20 cellular contexts compared by ENCODE assay signal in the genomic region with DNA sequence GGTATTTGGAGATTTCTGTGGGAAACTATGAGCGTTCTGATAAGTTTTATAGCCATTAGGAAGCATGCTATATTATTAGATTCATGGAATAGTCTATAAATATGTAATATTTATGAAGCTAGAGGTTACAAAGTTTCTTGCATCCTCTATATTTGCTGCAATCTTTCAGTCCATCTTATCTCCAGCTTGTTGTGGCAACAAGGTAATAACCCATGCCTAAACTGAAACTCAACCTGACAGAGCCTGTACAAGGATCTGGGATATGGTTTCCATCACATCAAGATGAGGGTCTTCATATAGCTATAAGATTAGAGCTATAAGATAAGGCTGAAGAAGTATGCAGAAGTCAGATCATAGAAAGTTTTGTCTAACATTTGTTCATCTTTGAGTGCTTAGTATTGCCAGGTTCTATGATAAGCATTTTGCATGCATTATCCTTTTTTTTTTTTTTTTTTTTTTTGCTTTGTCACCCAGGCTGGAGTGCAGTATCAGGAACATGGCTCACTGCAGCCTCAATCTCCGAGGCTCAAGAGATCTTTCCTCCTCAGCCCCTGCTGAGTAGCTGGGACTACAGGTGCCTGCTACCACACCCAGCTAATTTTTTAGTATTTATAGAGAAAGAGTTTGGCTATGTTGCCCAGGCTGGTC. TPM values are rescaled to one million over a fixed set of nuclear protein-coding genes. Genes with fewer than 3 reads are reported as not detected.
DNase-seq lines count a peak whose midpoint lies in the region; ATAC-seq, FAIRE-seq and TF ChIP-seq lines count a peak whose summit lies in the region.
"Had no signal": no experiment of that assay in that cellular context is flagged by ENCODE, and none has a peak within 500 bp of the region (broad histone marks: within the 10 kb centered on the region; RNA-seq: fewer than 3 reads in every experiment).

No MANE protein-coding gene starts in this region.

- no peaks in the 10 kb centered on the region for H4K20me1 ChIP-seq in astrocyte (ENCODE audit: insufficient read depth, low read length)
- H4K20me1 ChIP-seq: BLaER1 had no signal

- ATAC-seq in left lobe of liver, result peak; percentile 9
- ATAC-seq in GM19395 (IDR thresholded peaks at IDR 0.05; ENCODE audit: unreplicated experiment), result no peak
- ATAC-seq: CD8-positive, alpha-beta T cell had no signal

- no peak overlapping the region for H3K27ac Mint-ChIP-seq in astrocyte (ENCODE audit: unreplicated experiment)
- H3K27ac Mint-ChIP-seq: B cell; CD4-positive, CD25-positive, alpha-beta regulatory T cell; CD8-positive, alpha-beta T cell had no signal

- no peaks in the 10 kb centered on the region for H3K36me3 Mint-ChIP-seq in astrocyte (ENCODE audit: low read depth, unreplicated experiment)
- H3K36me3 Mint-ChIP-seq: CD4-positive, CD25-positive, alpha-beta regulatory T cell; CD8-positive, alpha-beta T cell had no signal

- H3K4me2 ChIP-seq in astrocyte (ENCODE audit: low read length), result no peak overlapping the region
- H3K4me2 ChIP-seq: BLaER1 had no signal

- H3K27me3 ChIP-seq in astrocyte (ENCODE audit: insufficient read depth, low read length), result no peaks in the 10 kb centered on the region
- H3K27me3 ChIP-seq: BLaER1 had no signal

- no peaks in the 10 kb centered on the region for H3K79me2 ChIP-seq in astrocyte (ENCODE audit: insufficient read depth, low read length)

- H3K27me3 Mint-ChIP-seq in astrocyte (ENCODE audit: low read depth, unreplicated experiment), result no peaks in the 10 kb centered on the region

- H2AFZ ChIP-seq in astrocyte (ENCODE audit: low read depth, low read length), result no peak overlapping the region

- H3K4me3 Mint-ChIP-seq in astrocyte (ENCODE audit: unreplicated experiment), result no peak overlapping the region
- H3K4me3 Mint-ChIP-seq: B cell; CD4-positive, CD25-positive, alpha-beta regulatory T cell; CD8-positive, alpha-beta T cell had no signal

- DNase-seq in OCI-M1 (lab: John Stamatoyannopoulos, UW), result peak; percentile 24
- no peak for DNase-seq in astrocyte (ENCODE audit: low read depth)
- no peak for DNase-seq in left lobe of liver (ENCODE audit: low spot score)
- no peak for DNase-seq in kidney tubule cell (ENCODE audit: low spot score)
- no peak for DNase-seq in NCI-H748 treated with DMSO at 0.1 percent for 48 hours (lab: John Stamatoyannopoulos, UW)
- DNase-seq: Caco-2; CD4-positive, CD25-positive, alpha-beta regulatory T cell; CD8-positive, alpha-beta T cell; DMS153; DND-41; GOT3; H7; HCEC 1CT had no signal

- FAIRE-seq in astrocyte (lab: Jason Lieb, UNC), result peak; percentile 50
- FAIRE-seq: G401.6, GM12892 had no signal

- no peak overlapping the region for H3K27ac ChIP-seq in astrocyte (ENCODE audit: low read depth, low read length)
- H3K27ac ChIP-seq: BLaER1, C4-2B had no signal

- H3K36me3 ChIP-seq in astrocyte (ENCODE audit: insufficient read depth, low read length), result no peaks in the 10 kb centered on the region
- H3K36me3 ChIP-seq: BLaER1 had no signal

- H3K4me3 ChIP-seq in astrocyte (ENCODE audit: insufficient read depth, low read depth, low read length), result no peak overlapping the region
- H3K4me3 ChIP-seq: BLaER1 had no signal

- H3K4me1 ChIP-seq in astrocyte (ENCODE audit: insufficient read depth, low read length), result peaks cover 13% of the 10 kb centered on the region

- no peak for TF ChIP-seq CTCF in astrocyte (IDR thresholded peaks at IDR 0.05; ENCODE audit: insufficient read depth, low read depth, low read length)

- H3K4me1 Mint-ChIP-seq in astrocyte (ENCODE audit: low read depth, unreplicated experiment), result peaks cover 24% of the 10 kb centered on the region
- H3K4me1 Mint-ChIP-seq: B cell; CD4-positive, CD25-positive, alpha-beta regulatory T cell had no signal

- H3K9me3 ChIP-seq in astrocyte (ENCODE audit: insufficient read depth, low read depth, low read length), result no peaks in the 10 kb centered on the region
- H3K9me3 ChIP-seq: BLaER1, Caco-2 had no signal

- no peaks in the 10 kb centered on the region for H3K9me3 Mint-ChIP-seq in astrocyte (ENCODE audit: unreplicated experiment)
- H3K9me3 Mint-ChIP-seq: CD4-positive, CD25-positive, alpha-beta regulatory T cell; CD8-positive, alpha-beta T cell had no signal

- H3K9ac ChIP-seq in astrocyte (ENCODE audit: low read length), result no peak overlapping the region
- H3K9ac ChIP-seq: BLaER1 had no signal

RNA-seq across cellular contexts. Expression of a gene that starts 14.8 kb away (rescaled TPM):
- total RNA-seq in astrocyte (8.9 and 9.5 TPM in 2 replicates), left lobe of liver (459 TPM)
- total RNA-seq: A172; B cell; CD8-positive, alpha-beta T cell had no signal

RNA-seq across cellular contexts. Expression of a gene that starts 28.4 kb away (rescaled TPM):
- total RNA-seq in astrocyte (10.7 and 11.9 TPM in 2 replicates), left lobe of liver (5.1 TPM)

RNA-seq across cellular contexts. Expression of a gene that starts 28.6 kb away (rescaled TPM):
- total RNA-seq in astrocyte (16.4 and 16.8 TPM in 2 replicates), left lobe of liver (8.3 TPM)

Comparison
In these comparisons a context has a peak if more than half of its experiments do, and no peak if none do; other contexts are left out.
1. RNA of a gene that starts 14.8 kb away (total RNA-seq): 459 TPM in left lobe of liver (single experiment); 8.9 to 9.5 TPM in astrocyte; every median in the first group is over 10 times any median in the second.